8 cellular contexts compared by ENCODE assay signal in the genomic region with DNA sequence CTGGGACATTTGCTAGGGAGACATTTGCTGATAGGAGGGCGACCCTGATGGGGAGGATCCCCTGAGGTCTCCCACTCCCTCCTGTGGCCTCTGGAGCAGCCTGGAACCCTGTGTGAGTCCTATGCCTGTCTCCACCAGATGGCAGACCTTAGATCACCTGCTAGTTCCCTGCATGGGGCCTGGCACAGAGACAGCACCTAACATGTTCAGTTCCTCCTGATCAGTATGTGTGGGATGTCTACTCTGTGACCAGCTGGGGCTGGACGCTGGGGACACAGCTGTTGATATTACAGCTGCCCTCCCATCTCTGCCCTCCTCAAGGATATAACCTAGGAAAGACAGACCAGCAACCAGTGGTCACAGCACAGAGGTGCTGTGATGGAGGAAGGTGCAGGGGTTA. TPM values are rescaled to one million over a fixed set of nuclear protein-coding genes. Genes with fewer than 3 reads are reported as not detected.
DNase-seq lines count a peak whose midpoint lies in the region; ATAC-seq lines count a peak whose summit lies in the region.

No MANE protein-coding gene starts in this region.

- in situ Hi-C loops in G401 (cut with HindIII; ENCODE audit: low sequenced_read_pairs) (no loop called here), SK-MEL-5 (cut with HindIII; ENCODE audit: low pct_unique_long_range_greater_than_20kb, low sequenced_read_pairs) (no loop called here)

- peak; percentile 38 for ATAC-seq in HG02678 (IDR thresholded peaks at IDR 0.05; ENCODE audit: unreplicated experiment)
- ATAC-seq in HG03354 (IDR thresholded peaks at IDR 0.05; ENCODE audit: poor library complexity, severe bottlenecking, unreplicated experiment) = no peak

- DNase-seq in G401 (ENCODE audit: low spot score) (peak; percentile 24), SK-MEL-5 (ENCODE audit: low read depth, low spot score) (peak; percentile 25), NCI-H1417 (lab: John Stamatoyannopoulos, UW) (no peak), epidermal melanocyte (ENCODE audit: insufficient read length, low spot score) (no peak)
- peak; percentile 41 for DNase-seq in effector CD4-positive, alpha-beta T cell
- peak; percentile 42 for DNase-seq in stimulated activated CD8-positive, alpha-beta memory T cell treated with anti-CD3 and anti-CD28 coated beads, Interleukin-4, amount 100 ng/mL, for 48 hours

RNA-seq across cellular contexts. Expression of a gene that starts 1.1 kb away (rescaled TPM):
- 0.31 and 1.7 TPM in 2 replicates for total RNA-seq in G401 (2014; rRNA removed; shearing (Covaris generic))
- 4.2 and 4.4 TPM in 2 replicates for total RNA-seq in SK-MEL-5 (2014; rRNA removed; shearing (Covaris generic))
- polyA plus RNA-seq in SK-MEL-5 (2015; cell fraction: cytosol; rRNA removed) = 3.7 and 4.6 TPM in 2 replicates
- polyA plus RNA-seq in SK-MEL-5 (2015; cell fraction: nucleus; rRNA removed) = 8.6 and 12.7 TPM in 2 replicates

Comparison
In these comparisons a context has a peak if more than half of its experiments do, and no peak if none do; other contexts are left out.
1. DNase-seq: peak in G401 (single experiment), SK-MEL-5 (single experiment), effector CD4-positive, alpha-beta T cell (single experiment) and stimulated activated CD8-positive, alpha-beta memory T cell treated with anti-CD3 and anti-CD28 coated beads, Interleukin-4, amount 100 ng/mL, for 48 hours (single experiment); none in NCI-H1417 (0 of 3) and epidermal melanocyte (single experiment).